In the genomic region with DNA sequence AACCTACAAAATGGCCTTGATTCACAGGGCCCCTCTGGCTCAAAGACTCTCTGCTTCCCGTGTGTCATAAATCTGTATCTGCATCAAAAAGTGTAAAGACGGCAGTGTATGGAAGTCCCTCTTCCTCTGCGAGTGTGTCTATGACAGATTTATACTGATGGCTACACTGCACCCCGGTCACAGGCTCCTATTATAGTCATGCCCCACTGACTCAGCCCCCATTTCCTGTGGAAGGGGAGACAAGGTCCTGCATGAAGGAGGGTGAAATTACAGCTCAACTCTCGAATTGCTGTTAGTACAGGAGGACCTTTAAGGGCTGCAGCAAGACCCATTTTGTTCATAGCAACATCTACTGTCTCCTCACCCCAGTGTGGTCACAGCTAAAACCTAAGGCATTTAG, we compare ENCODE assay signal across 11 cellular contexts.
A peak's percentile ranks its signal among the peaks of the same experiment; 100 is the strongest.
DNase-seq lines count a peak whose midpoint lies in the region; ATAC-seq, FAIRE-seq and TF ChIP-seq lines count a peak whose summit lies in the region.
"Had no signal": no experiment of that assay in that cellular context is flagged by ENCODE, and none has a peak within 500 bp of the region (broad histone marks: within the 10 kb centered on the region; RNA-seq: fewer than 3 reads in every experiment).

No MANE protein-coding gene starts in this region.

- no peaks in the 10 kb centered on the region for H3K9me3 Mint-ChIP-seq in WTC11
- H3K9me3 Mint-ChIP-seq: activated naive CD8-positive, alpha-beta T cell treated with anti-CD3 and anti-CD28 coated beads, Interleukin-2, amount 10 ng/mL, durations not matched to agents 7 days and 5 days had no signal

- peak overlapping the region; percentile 62 for H3K9ac ChIP-seq in keratinocyte (ENCODE audit: control insufficient read depth, extremely low read depth, insufficient read depth, low read length)

- H3K36me3 ChIP-seq in ACC112 (ENCODE audit: insufficient read depth, low read length) (peaks cover 4% of the 10 kb centered on the region), HEK293 (ENCODE audit: control insufficient read depth in 2 of 2, insufficient read depth in 1 of 2, low read length in 2 of 2) (no peaks in the 10 kb centered on the region), keratinocyte (ENCODE audit: control insufficient read depth in 2 of 2, extremely low read depth in 1 of 2, insufficient read depth in 2 of 2, low read length in 2 of 2) (peaks cover 3 to 19% of the 10 kb centered on the region in 2 experiments)

- peak overlapping the region; percentile 79 for H3K4me2 ChIP-seq in keratinocyte (ENCODE audit: control insufficient read depth, extremely low read depth, insufficient read depth, low read depth, low read length)

- no peak for ATAC-seq in WTC11
- ATAC-seq in left colon, result no peak
- ATAC-seq in HG03097 (IDR thresholded peaks at IDR 0.05; ENCODE audit: low FRiP score, unreplicated experiment), result no peak

- H3K9me3 ChIP-seq in HEK293 (ENCODE audit: control insufficient read depth, insufficient read depth, low read depth, low read length) (no peaks in the 10 kb centered on the region; the same call in 1 of the 2 replicates), keratinocyte (ENCODE audit: control insufficient read depth, low read depth, low read length) (no peaks in the 10 kb centered on the region)

- peaks cover 47% of the 10 kb centered on the region for H4K20me1 ChIP-seq in keratinocyte (ENCODE audit: control insufficient read depth, extremely low read depth, insufficient read depth, low read length)

- DNase-seq in WTC11 (ENCODE audit: low spot score) (no peak), keratinocyte (ENCODE audit: low read depth, low spot score) (no peak), left colon (no peak), NCI-H510A treated with DMSO at 0.1 percent for 48 hours (lab: John Stamatoyannopoulos, UW) (no peak), CD1c-positive myeloid dendritic cell (ENCODE audit: extremely low spot score) (no peak)
- DNase-seq: activated naive CD8-positive, alpha-beta T cell treated with anti-CD3 and anti-CD28 coated beads, Interleukin-2, amount 10 ng/mL, durations not matched to agents 7 days and 5 days; hypothalamus had no signal

- FAIRE-seq in keratinocyte (lab: Jason Lieb, UNC), result peak; percentile 74
- FAIRE-seq: TTC549 had no signal

- no peak overlapping the region for H2AFZ ChIP-seq in ACC112 (ENCODE audit: low read length, unreplicated experiment)
- H2AFZ ChIP-seq in keratinocyte (ENCODE audit: control insufficient read depth, low read length), result no peak overlapping the region

- POLR2A ChIA-PET in HEK293 (lab: Yijun Ruan, JAX), result no interaction called here
- POLR2A ChIA-PET in WTC11 (lab: Charles Lee), result no interaction called here

- CTCF ChIA-PET in HEK293 (lab: Yijun Ruan, JAX) (interaction anchor here (0.5 to 1.1 kb wide), 5 partner anchors 14 to 1017 kb away, joined by 3 read pairs; no protein-coding TSS in a partner anchor), WTC11 (lab: Charles Lee) (no interaction called here)

- intact Hi-C loops in left colon (cut with DNase I, micrococcal nuclease), result no loop called here

- H3K27ac Mint-ChIP-seq in WTC11, result peak overlapping the region; percentile 86
- H3K27ac Mint-ChIP-seq: activated naive CD8-positive, alpha-beta T cell treated with anti-CD3 and anti-CD28 coated beads, Interleukin-2, amount 10 ng/mL, durations not matched to agents 7 days and 5 days had no signal

- H3K27ac ChIP-seq in ACC112 (ENCODE audit: low read depth, low read length), result peak overlapping the region; percentile 92
- H3K27ac ChIP-seq in HEK293 (ENCODE audit: extremely low read depth, low read depth, low read length), result peak overlapping the region; percentile 71; the same call in 1 of the 2 replicates
- peak overlapping the region; percentile 81 for H3K27ac ChIP-seq in keratinocyte (ENCODE audit: control insufficient read depth, insufficient read depth, low read length)

- no peak overlapping the region for H3K4me3 Mint-ChIP-seq in WTC11
- H3K4me3 Mint-ChIP-seq: activated naive CD8-positive, alpha-beta T cell treated with anti-CD3 and anti-CD28 coated beads, Interleukin-2, amount 10 ng/mL, durations not matched to agents 7 days and 5 days had no signal

- no peak for TF ChIP-seq CTCF in HEK293 (tag by site-specific recombination; IDR thresholded peaks at IDR 0.05)
- TF ChIP-seq CTCF in WTC11 (IDR thresholded peaks at IDR 0.05), result no peak
- no peak for TF ChIP-seq CTCF in keratinocyte (optimal IDR thresholded peaks at IDR 0.05 in 1 of 3, IDR thresholded peaks at IDR 0.05 in 1 of 3, conservative IDR thresholded peaks at IDR 0.05 in 1 of 3; ENCODE audit: extremely low read depth in 1 of 3, insufficient read depth in 2 of 3, low read length in 3 of 3)

- H3K4me1 Mint-ChIP-seq in WTC11, result peaks cover 77% of the 10 kb centered on the region
- H3K4me1 Mint-ChIP-seq: activated naive CD8-positive, alpha-beta T cell treated with anti-CD3 and anti-CD28 coated beads, Interleukin-2, amount 10 ng/mL, durations not matched to agents 7 days and 5 days had no signal

- H3K27me3 ChIP-seq in ACC112 (ENCODE audit: insufficient read depth, low read length) (no peaks in the 10 kb centered on the region), keratinocyte (ENCODE audit: control insufficient read depth, extremely low read depth, insufficient read depth, low read length) (no peaks in the 10 kb centered on the region)

- peaks cover 77% of the 10 kb centered on the region for H3K79me2 ChIP-seq in ACC112 (ENCODE audit: control insufficient read depth, insufficient read depth, low read length, unreplicated experiment)
- H3K79me2 ChIP-seq in keratinocyte (ENCODE audit: control insufficient read depth, insufficient read depth, low read length), result peaks cover 79% of the 10 kb centered on the region

- dilution Hi-C loops in keratinocyte (cut with MboI; ENCODE audit: extremely low pct_ligation_motif_present, low sequenced_read_pairs), result no loop called here

- peaks cover 9% of the 10 kb centered on the region for H3K9me1 ChIP-seq in keratinocyte (ENCODE audit: control insufficient read depth, extremely low read depth, insufficient read depth, low read length)

- H3K4me1 ChIP-seq in ACC112 (ENCODE audit: control insufficient read depth, insufficient read depth, low read length, unreplicated experiment), result peaks cover 92% of the 10 kb centered on the region
- H3K4me1 ChIP-seq in HEK293 (ENCODE audit: control insufficient read depth, insufficient read depth, low read length), result peaks cover 57% of the 10 kb centered on the region
- peaks cover 72% of the 10 kb centered on the region for H3K4me1 ChIP-seq in keratinocyte (ENCODE audit: control insufficient read depth, extremely low read depth, insufficient read depth, low read length)

- H3K36me3 Mint-ChIP-seq in WTC11, result no peaks in the 10 kb centered on the region; the same call in 1 of the 2 replicates
- H3K36me3 Mint-ChIP-seq: activated naive CD8-positive, alpha-beta T cell treated with anti-CD3 and anti-CD28 coated beads, Interleukin-2, amount 10 ng/mL, durations not matched to agents 7 days and 5 days had no signal

- H3K4me3 ChIP-seq in ACC112 (ENCODE audit: low read depth, low read length), result peak overlapping the region; percentile 44
- H3K4me3 ChIP-seq in HEK293 (ENCODE audit: low read depth, low read length), result no peak overlapping the region
- H3K4me3 ChIP-seq in keratinocyte (ENCODE audit: control insufficient read depth in 2 of 3, extremely low read depth in 1 of 3, insufficient read depth in 2 of 3, low read depth in 1 of 3, low read length in 3 of 3), result peak overlapping the region in 2 of 3 experiments; percentile 22 to 26

- H3K27me3 Mint-ChIP-seq in WTC11 (ENCODE audit: low read depth), result no peaks in the 10 kb centered on the region

TF ChIP-seq in HEK293, 187 proteins besides CTCF, POLR2A, EP300 and RAD21 (continues in another document):
- 0 out of 2 replicates have a peak, but pooled peaks have one; percentile 36 for TF ChIP-seq MYNN (tag by site-specific recombination; IDR thresholded peaks at IDR 0.05; ENCODE audit: borderline replicate concordance)
- peak; percentile 90 for TF ChIP-seq SP7 (tag by site-specific recombination; IDR thresholded peaks at IDR 0.05)

TF ChIP-seq in WTC11, 78 proteins besides CTCF, POLR2A, EP300 and RAD21 (continues in another document):
- TF ChIP-seq ZNF121 (CRISPR knock-in tag; IDR thresholded peaks at IDR 0.05), result no peak
- TF ChIP-seq RORB (CRISPR knock-in tag; IDR thresholded peaks at IDR 0.05), result no peak
- no peak for TF ChIP-seq SOX15 (CRISPR knock-in tag; IDR thresholded peaks at IDR 0.05)
- no peak for TF ChIP-seq NR3C1 (CRISPR knock-in tag; conservative IDR thresholded peaks at IDR 0.05; ENCODE audit: low read depth)
- TF ChIP-seq SMAD3 (CRISPR knock-in tag; IDR thresholded peaks at IDR 0.05; ENCODE audit: borderline replicate concordance), result no peak
- TF ChIP-seq NFATC4 (CRISPR knock-in tag; IDR thresholded peaks at IDR 0.05), result no peak
- no peak for TF ChIP-seq MAX (CRISPR knock-in tag; IDR thresholded peaks at IDR 0.05)
- TF ChIP-seq AFF4 (CRISPR knock-in tag; IDR thresholded peaks at IDR 0.05; ENCODE audit: borderline replicate concordance), result no peak
